Comparison of ENCODE assay signal across 17 cellular contexts in the genomic region with DNA sequence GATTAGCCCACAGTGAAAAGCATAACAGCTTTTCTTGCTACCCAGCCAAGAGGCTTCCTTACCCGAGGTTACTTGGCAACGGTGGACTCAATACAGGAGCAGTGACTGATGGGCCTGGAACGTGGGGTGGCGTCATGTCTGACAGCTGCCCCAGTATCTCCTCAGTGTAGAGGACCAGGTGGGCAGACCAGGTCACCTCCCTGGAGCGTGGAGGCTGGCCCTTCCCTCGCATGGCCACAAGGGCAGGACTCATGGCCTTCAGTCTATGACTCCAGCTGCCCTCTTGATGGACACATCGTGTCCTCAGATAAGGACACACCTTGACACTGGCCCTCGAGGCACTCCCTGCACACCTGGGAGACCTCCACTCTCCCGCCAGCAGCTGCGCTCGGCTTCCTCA. TPM values are rescaled to one million over a fixed set of nuclear protein-coding genes. Genes with fewer than 3 reads are reported as not detected.
DNase-seq lines count a peak whose midpoint lies in the region; ATAC-seq, FAIRE-seq and TF ChIP-seq lines count a peak whose summit lies in the region.
"Had no signal": no experiment of that assay in that cellular context is flagged by ENCODE, and none has a peak within 500 bp of the region (broad histone marks: within the 10 kb centered on the region; RNA-seq: fewer than 3 reads in every experiment).

No MANE protein-coding gene starts in this region.

- H4K20me1 ChIP-seq in HepG2 (ENCODE audit: insufficient read depth, low read length): no peaks in the 10 kb centered on the region

- H3K36me3 Mint-ChIP-seq in natural killer cell treated with Interleukin-12 subunit alpha and Interleukin-12 subunit beta and Interleukin-15 and Interleukin-18, amount 100 ng/mL, for 72 hours: no peaks in the 10 kb centered on the region
- no peaks in the 10 kb centered on the region for H3K36me3 Mint-ChIP-seq in natural killer cell
- H3K36me3 Mint-ChIP-seq in T-helper 17 cell (ENCODE audit: low read depth): peaks cover 5% of the 10 kb centered on the region
- H3K36me3 Mint-ChIP-seq in naive thymus-derived CD8-positive, alpha-beta T cell: peaks cover 0 to 2% (median 0%) of the 10 kb centered on the region in 3 donors

- peak overlapping the region; percentile 27 for H3K4me2 ChIP-seq in HepG2 (ENCODE audit: low read depth, low read length)

- intact Hi-C loops in natural killer cell (cut with micrococcal nuclease) (no loop called here), HepG2 (cut with micrococcal nuclease; ENCODE audit: unreplicated experiment) (no loop called here)

- H3K9me3 ChIP-seq in T-helper 17 cell (ENCODE audit: control insufficient read depth, low read length, poor library complexity, severe bottlenecking) (no peaks in the 10 kb centered on the region), HepG2 (ENCODE audit: low read length) (no peaks in the 10 kb centered on the region)

- peak overlapping the region in 1 of 2 donors; percentile 71 for H3K27ac Mint-ChIP-seq in natural killer cell treated with Interleukin-12 subunit alpha and Interleukin-12 subunit beta and Interleukin-15 and Interleukin-18, amount 100 ng/mL, for 72 hours
- no peak overlapping the region for H3K27ac Mint-ChIP-seq in natural killer cell
- peak overlapping the region; percentile 19 for H3K27ac Mint-ChIP-seq in T-helper 17 cell
- H3K27ac Mint-ChIP-seq in naive thymus-derived CD8-positive, alpha-beta T cell: no peak overlapping the region
- H3K27ac Mint-ChIP-seq: IgD-negative memory B cell had no signal

- 83% methylated on average over 3 of the region's 11 CpGs for WGBS in HepG2 (ENCODE audit: low lambda C conversion rate)

- H3K36me3 ChIP-seq in HepG2 (replicated peaks in 1 of 2; ENCODE audit: control insufficient read depth in 1 of 2, insufficient read depth in 2 of 2, low read length in 2 of 2): no peaks in the 10 kb centered on the region

- POLR2A ChIA-PET in HepG2 (lab: Yijun Ruan, JAX): interaction anchor here (1.0 to 3.3 kb wide), 4 partner anchors 9 to 40 kb away, joined by 3 to 20 read pairs (median 3); partner anchors contain the start of gene MXD1
- POLR2A ChIA-PET in naive thymus-derived CD8-positive, alpha-beta T cell (lab: Charles Lee): no interaction called here

- no peak for TF ChIP-seq EP300 in HepG2 (IDR thresholded peaks at IDR 0.05; ENCODE audit: low read depth in 2 of 2, low read length in 2 of 2)
- no peak for TF ChIP-seq EP300 in HepG2 (CRISPR knock-in tag; IDR thresholded peaks at IDR 0.05; ENCODE audit: borderline replicate concordance)

- H3K79me2 ChIP-seq in HepG2 (ENCODE audit: insufficient read depth, low read length): no peaks in the 10 kb centered on the region

- no peak overlapping the region for H3K4me3 ChIP-seq in HepG2 (replicated peaks in 1 of 3; ENCODE audit: insufficient read depth in 1 of 3, low read depth in 2 of 3, low read length in 3 of 3)

- BruUV-seq in HepG2 (replicated peaks; lab: Mats Ljungman, UMichigan): no TSS peak

- no peak for TF ChIP-seq POLR2A in HepG2 (IDR thresholded peaks at IDR 0.05; ENCODE audit: insufficient read depth in 1 of 2, low read depth in 2 of 2, low read length in 2 of 2)

- CTCF ChIA-PET in HepG2 (lab: Yijun Ruan, JAX; ENCODE audit: low intra/inter-chr PET ratio, low total read pairs): no interaction called here

- H3K9ac ChIP-seq in HepG2 (ENCODE audit: insufficient read depth, low read depth, low read length): no peak overlapping the region

- H3K27me3 ChIP-seq in HepG2 (ENCODE audit: control insufficient read depth in 1 of 2, insufficient read depth in 2 of 2, low read length in 2 of 2): peaks cover 0 to 25% of the 10 kb centered on the region in 2 experiments; a peak in 2 of 5 replicates

- peak; percentile 45 to 61 for ATAC-seq in natural killer cell treated with Interleukin-12 subunit alpha and Interleukin-12 subunit beta and Interleukin-15 and Interleukin-18, amount 100 ng/mL, for 72 hours
- ATAC-seq in natural killer cell (no peak), T-helper 17 cell (no peak), HepG2 (peak; percentile 83), GM18907 (IDR thresholded peaks at IDR 0.05; ENCODE audit: unreplicated experiment) (no peak)
- ATAC-seq in naive thymus-derived CD8-positive, alpha-beta T cell: no peak
- ATAC-seq: Right ventricle myocardium inferior had no signal

- TF ChIP-seq RAD21 in HepG2 (CRISPR knock-in tag; IDR thresholded peaks at IDR 0.05): no peak

- H2AFZ ChIP-seq in HepG2 (ENCODE audit: low read length): no peak overlapping the region

- H3K4me1 Mint-ChIP-seq in natural killer cell treated with Interleukin-12 subunit alpha and Interleukin-12 subunit beta and Interleukin-15 and Interleukin-18, amount 100 ng/mL, for 72 hours (ENCODE audit: low read depth in 2 of 2): peaks cover 12 to 14% of the 10 kb centered on the region in 2 donors
- peaks cover 5 to 10% of the 10 kb centered on the region in 2 donors for H3K4me1 Mint-ChIP-seq in natural killer cell
- H3K4me1 Mint-ChIP-seq in T-helper 17 cell: peaks cover 7% of the 10 kb centered on the region
- H3K4me1 Mint-ChIP-seq in naive thymus-derived CD8-positive, alpha-beta T cell: peaks cover 0 to 3% (median under 1%) of the 10 kb centered on the region in 4 donors

- in situ Hi-C loops in HepG2 (cut with HindIII; ENCODE audit: extremely low pct_ligation_motif_present, low pct_unique_long_range_greater_than_20kb): no loop called here

- H3K9me3 Mint-ChIP-seq in natural killer cell treated with Interleukin-12 subunit alpha and Interleukin-12 subunit beta and Interleukin-15 and Interleukin-18, amount 100 ng/mL, for 72 hours: no peaks in the 10 kb centered on the region
- no peaks in the 10 kb centered on the region for H3K9me3 Mint-ChIP-seq in natural killer cell
- no peaks in the 10 kb centered on the region for H3K9me3 Mint-ChIP-seq in naive thymus-derived CD8-positive, alpha-beta T cell
- H3K9me3 Mint-ChIP-seq: IgD-negative memory B cell had no signal

- H3K27me3 Mint-ChIP-seq in natural killer cell treated with Interleukin-12 subunit alpha and Interleukin-12 subunit beta and Interleukin-15 and Interleukin-18, amount 100 ng/mL, for 72 hours: no peaks in the 10 kb centered on the region
- peaks cover 7 to 13% of the 10 kb centered on the region in 2 donors for H3K27me3 Mint-ChIP-seq in natural killer cell (ENCODE audit: low read depth in 2 of 2)
- H3K27me3 Mint-ChIP-seq in T-helper 17 cell: peaks cover 43% of the 10 kb centered on the region
- H3K27me3 Mint-ChIP-seq in naive thymus-derived CD8-positive, alpha-beta T cell: peaks cover 0 to 4% (median 0%) of the 10 kb centered on the region in 5 donors

- FAIRE-seq in HepG2 (lab: Jason Lieb, UNC): no peak

- H3K4me3 Mint-ChIP-seq in natural killer cell treated with Interleukin-12 subunit alpha and Interleukin-12 subunit beta and Interleukin-15 and Interleukin-18, amount 100 ng/mL, for 72 hours: no peak overlapping the region
- no peak overlapping the region for H3K4me3 Mint-ChIP-seq in natural killer cell
- no peak overlapping the region for H3K4me3 Mint-ChIP-seq in T-helper 17 cell
- no peak overlapping the region for H3K4me3 Mint-ChIP-seq in naive thymus-derived CD8-positive, alpha-beta T cell

- DNase-seq in natural killer cell treated with Interleukin-12 subunit alpha and Interleukin-12 subunit beta and Interleukin-15 and Interleukin-18, amount 100 ng/mL, for 72 hours (ENCODE audit: low spot score): no peak
- no peak for DNase-seq in natural killer cell
- no peak for DNase-seq in T-helper 17 cell
- peak; percentile 26 for DNase-seq in HepG2 (ENCODE audit: low spot score)
- no peak for DNase-seq in LoVo (ENCODE audit: low spot score)
- DNase-seq in naive thymus-derived CD8-positive, alpha-beta T cell: no peak
- DNase-seq: DMS153, GOT3, NCI-H1048, NCI-H146, NCI-H2081, NCI-H510A treated with DMSO at 0.1 percent for 48 hours, NCI-H82 had no signal

- peaks cover 31% of the 10 kb centered on the region for H3K4me1 ChIP-seq in HepG2 (ENCODE audit: insufficient read depth, low read length)

- no peak overlapping the region for H3K27ac ChIP-seq in HepG2 (ENCODE audit: extremely low read length, insufficient read depth, low read length)
- H3K27ac ChIP-seq: C4-2B had no signal

- TF ChIP-seq CTCF in natural killer cell (IDR thresholded peaks at IDR 0.05) (no peak), HepG2 (CRISPR knock-in tag; IDR thresholded peaks at IDR 0.05) (no peak)

RNA-seq across cellular contexts. Expression of gene ASPRV1, which starts 6.4 kb away (rescaled TPM):
- under 1 TPM; 0.55 to 0.84 TPM for total RNA-seq in natural killer cell treated with Interleukin-12 subunit alpha and Interleukin-12 subunit beta and Interleukin-15 and Interleukin-18, amount 100 ng/mL, for 72 hours
- total RNA-seq in natural killer cell (1 to 10 TPM; 1.4 to 2.7 (median 1.9) TPM), T-helper 17 cell (1 to 10 TPM; 1.1 to 1.7 TPM), HepG2 (2016; rRNA removed; fragmentation: Illumina TruSeq; extraction: Trizol) (0.40 and 0.42 TPM in 2 replicates)
- total RNA-seq in HepG2 (2016; cell fraction: cytosol; rRNA removed; fragmentation: Illumina TruSeq; extraction: Trizol; ENCODE audit: low read depth): 0.18 TPM in 1 of 2 replicates, not detected in the other
- 0.32 and 0.40 TPM in 2 replicates for total RNA-seq in HepG2 (2016; cell fraction: insoluble cytoplasmic fraction; rRNA removed; fragmentation: Illumina TruSeq; extraction: Trizol)
- 0.28 and 0.34 TPM in 2 replicates for total RNA-seq in HepG2 (2016; cell fraction: membrane; rRNA removed; fragmentation: Illumina TruSeq; extraction: Trizol)
- total RNA-seq in HepG2 (2016; cell fraction: nucleus; rRNA removed; fragmentation: Illumina TruSeq; extraction: Trizol): 0.47 and 0.50 TPM in 2 replicates
- polyA plus RNA-seq in HepG2 (2011; rRNA removed): 0.48 and 0.52 TPM in 2 replicates
- polyA plus RNA-seq in HepG2 (2011; cell fraction: cytosol; rRNA removed): 0.38 and 0.47 TPM in 2 replicates
- 1.1 and 1.8 TPM in 2 replicates for polyA plus RNA-seq in HepG2 (2011; cell fraction: nucleus; rRNA removed)
- polyA plus RNA-seq in HepG2 (2012): 0.42 and 0.52 TPM in 2 replicates
- 0.07 TPM in 1 of 2 replicates, not detected in the other for polyA plus RNA-seq in HepG2 (2016; cell fraction: cytosol; fragmentation: Illumina TruSeq; extraction: Trizol; ENCODE audit: low read depth)
- polyA plus RNA-seq in HepG2 (2016; cell fraction: insoluble cytoplasmic fraction; fragmentation: Illumina TruSeq; extraction: Trizol; ENCODE audit: low read depth): 0.32 and 0.34 TPM in 2 replicates
- 0.09 and 0.24 TPM in 2 replicates for polyA plus RNA-seq in HepG2 (2016; cell fraction: membrane; fragmentation: Illumina TruSeq; extraction: Trizol; ENCODE audit: low read depth)
- polyA plus RNA-seq in HepG2 (2016; cell fraction: nucleus; fragmentation: Illumina TruSeq; extraction: Trizol; ENCODE audit: insufficient read depth, low read depth): 0.92 and 1.1 TPM in 2 replicates
- 0.14 and 0.48 TPM in 2 replicates for polyA minus RNA-seq in HepG2 (2011; rRNA and poly(A)+ RNA removed; ENCODE audit: low replicate concordance)
- polyA minus RNA-seq in HepG2 (2011; cell fraction: cytosol; rRNA and poly(A)+ RNA removed): 0.26 TPM in 1 of 2 replicates, not detected in the other
- 0.50 and 0.52 TPM in 2 replicates for polyA minus RNA-seq in HepG2 (2011; cell fraction: nucleus; rRNA and poly(A)+ RNA removed)
- 1 to 10 TPM; 2.3 to 2.8 TPM for total RNA-seq in naive thymus-derived CD8-positive, alpha-beta T cell
- 1 to 10 TPM in 2 of 3 donors, under 1 TPM in 1; 0.91 to 1.8 (median 1.1) TPM for polyA plus RNA-seq in naive thymus-derived CD8-positive, alpha-beta T cell

RNA-seq across cellular contexts. Expression of gene MXD1, which starts 40.1 kb away (rescaled TPM):
- total RNA-seq in natural killer cell treated with Interleukin-12 subunit alpha and Interleukin-12 subunit beta and Interleukin-15 and Interleukin-18, amount 100 ng/mL, for 72 hours: 10 to 100 TPM; 27.6 to 42.7 TPM
- 100 to 1,000 TPM in 2 of 3 donors, 10 to 100 TPM in 1; 63.0 to 165 (median 112) TPM for total RNA-seq in natural killer cell
- 10 to 100 TPM; 45.0 to 46.2 TPM for total RNA-seq in T-helper 17 cell
- total RNA-seq in HepG2 (2016; rRNA removed; fragmentation: Illumina TruSeq; extraction: Trizol): 6.4 and 7.7 TPM in 2 replicates
- 0.61 and 2.0 TPM in 2 replicates for total RNA-seq in HepG2 (2016; cell fraction: cytosol; rRNA removed; fragmentation: Illumina TruSeq; extraction: Trizol; ENCODE audit: low read depth)
- 6.1 and 7.8 TPM in 2 replicates for total RNA-seq in HepG2 (2016; cell fraction: insoluble cytoplasmic fraction; rRNA removed; fragmentation: Illumina TruSeq; extraction: Trizol)
- 3.1 and 3.6 TPM in 2 replicates for total RNA-seq in HepG2 (2016; cell fraction: membrane; rRNA removed; fragmentation: Illumina TruSeq; extraction: Trizol)
- 11.9 and 13.4 TPM in 2 replicates for total RNA-seq in HepG2 (2016; cell fraction: nucleus; rRNA removed; fragmentation: Illumina TruSeq; extraction: Trizol)
- 12.0 and 14.9 TPM in 2 replicates for polyA plus RNA-seq in HepG2 (2011; rRNA removed)
- 5.2 and 7.3 TPM in 2 replicates for polyA plus RNA-seq in HepG2 (2011; cell fraction: cytosol; rRNA removed)
- 15.4 and 18.9 TPM in 2 replicates for polyA plus RNA-seq in HepG2 (2011; cell fraction: nucleus; rRNA removed)
- polyA plus RNA-seq in HepG2 (2012): 6.1 and 8.3 TPM in 2 replicates
- 0.19 and 0.38 TPM in 2 replicates for polyA plus RNA-seq in HepG2 (2016; cell fraction: cytosol; fragmentation: Illumina TruSeq; extraction: Trizol; ENCODE audit: low read depth)
- 5.4 and 6.9 TPM in 2 replicates for polyA plus RNA-seq in HepG2 (2016; cell fraction: insoluble cytoplasmic fraction; fragmentation: Illumina TruSeq; extraction: Trizol; ENCODE audit: low read depth)
- 1.2 and 1.5 TPM in 2 replicates for polyA plus RNA-seq in HepG2 (2016; cell fraction: membrane; fragmentation: Illumina TruSeq; extraction: Trizol; ENCODE audit: low read depth)
- 14.2 and 17.0 TPM in 2 replicates for polyA plus RNA-seq in HepG2 (2016; cell fraction: nucleus; fragmentation: Illumina TruSeq; extraction: Trizol; ENCODE audit: insufficient read depth, low read depth)
- polyA minus RNA-seq in HepG2 (2011; rRNA and poly(A)+ RNA removed; ENCODE audit: low replicate concordance): 5.8 and 5.9 TPM in 2 replicates
- polyA minus RNA-seq in HepG2 (2011; cell fraction: cytosol; rRNA and poly(A)+ RNA removed): 7.4 and 8.8 TPM in 2 replicates
- 22.0 and 25.4 TPM in 2 replicates for polyA minus RNA-seq in HepG2 (2011; cell fraction: nucleus; rRNA and poly(A)+ RNA removed)
- 10 to 100 TPM; 14.3 to 15.8 TPM for total RNA-seq in naive thymus-derived CD8-positive, alpha-beta T cell
- polyA plus RNA-seq in naive thymus-derived CD8-positive, alpha-beta T cell: 1 to 10 TPM; 6.4 to 9.3 (median 8.8) TPM

Comparison
In these comparisons a context has a peak if more than half of its experiments do, and no peak if none do; other contexts are left out.
1. ATAC-seq: peak in natural killer cell treated with Interleukin-12 subunit alpha and Interleukin-12 subunit beta and Interleukin-15 and Interleukin-18, amount 100 ng/mL, for 72 hours (2 of 2) and HepG2 (single experiment); none in natural killer cell (0 of 3), T-helper 17 cell (single experiment), GM18907 (single experiment) and naive thymus-derived CD8-positive, alpha-beta T cell (0 of 2).